In genomic region chr1:27318137-27318536, GRCh38 we compare ENCODE assay signal across 1 cellular context.
TF ChIP-seq lines count a peak whose summit lies in the region.

No MANE protein-coding gene starts in this region.

TF ChIP-seq in GM23338, 12 proteins besides CTCF, POLR2A, EP300 and RAD21:
- TF ChIP-seq ZNF462 (CRISPR knock-in tag; IDR thresholded peaks at IDR 0.05) (no peak), ZNF331 (CRISPR knock-in tag; IDR thresholded peaks at IDR 0.05; ENCODE audit: low read depth) (no peak), ZNF114 (CRISPR knock-in tag; IDR thresholded peaks at IDR 0.05) (no peak), NANOG (IDR thresholded peaks at IDR 0.05; ENCODE audit: borderline replicate concordance) (no peak), STAT1 (IDR thresholded peaks at IDR 0.05; ENCODE audit: unreplicated experiment) (no peak), EZH2 (IDR thresholded peaks at IDR 0.05; ENCODE audit: low read depth, unreplicated experiment) (no peak), POLR2AphosphoS5 (IDR thresholded peaks at IDR 0.05; ENCODE audit: low read depth) (no peak), REST (IDR thresholded peaks at IDR 0.05; ENCODE audit: unreplicated experiment) (no peak), ETS1 (IDR thresholded peaks at IDR 0.05) (no peak), EZH2phosphoT487 (IDR thresholded peaks at IDR 0.05; ENCODE audit: unreplicated experiment) (no peak)
TF ChIP-seq in GM23338: peak in this region for 0.
